1 cellular context compared by ENCODE assay signal in genomic region chr15:72783563-72784232, GRCh38.
TF ChIP-seq lines count a peak whose summit lies in the region.

Gene ADPGK (minus strand): TSS chr15:72783758. CDS start chr15:72783691, 67 bp downstream.

TF ChIP-seq in K562, 482 proteins besides CTCF, POLR2A, EP300 and RAD21 (continued from another document and continues in another):
- TF ChIP-seq FOXA3 (CRISPR knock-in tag; conservative IDR thresholded peaks at IDR 0.05 in 1 of 2, IDR thresholded peaks at IDR 0.05 in 1 of 2) (no peak), NELFE (IDR thresholded peaks at IDR 0.05; ENCODE audit: insufficient read depth, insufficient read length) (no peak), GABPB2 (CRISPR knock-in tag; conservative IDR thresholded peaks at IDR 0.05) (no peak), FOXP4 (CRISPR knock-in tag; IDR thresholded peaks at IDR 0.05; ENCODE audit: borderline replicate concordance) (peak; percentile 44; the same call in 1 of the 2 replicates), CEBPZ (IDR thresholded peaks at IDR 0.05; ENCODE audit: borderline replicate concordance, low read depth, low read length) (no peak), ZNF316 (IDR thresholded peaks at IDR 0.05) (no peak), THAP12 (CRISPR knock-in tag; IDR thresholded peaks at IDR 0.05) (peak; percentile 84), RBFOX2 (IDR thresholded peaks at IDR 0.05; ENCODE audit: low read depth, low read length) (peak; percentile 98), AFF4 (CRISPR knock-in tag; IDR thresholded peaks at IDR 0.05) (no peak; the same call in 1 of the 2 replicates), GTF2E2 (tag; IDR thresholded peaks at IDR 0.05) (peak; percentile 50; the same call in 1 of the 2 replicates), ARID2 (IDR thresholded peaks at IDR 0.05) (no peak), ZNF253 (CRISPR knock-in tag; conservative IDR thresholded peaks at IDR 0.05) (no peak), CHCHD3 (CRISPR knock-in tag; IDR thresholded peaks at IDR 0.05) (no peak), ZNF133 (CRISPR knock-in tag; IDR thresholded peaks at IDR 0.05) (no peak), PHF21A (IDR thresholded peaks at IDR 0.05; ENCODE audit: borderline replicate concordance, low read depth) (0 out of 2 replicates have a peak, but pooled peaks have one; percentile 46), JUNB (CRISPR knock-in tag; conservative IDR thresholded peaks at IDR 0.05) (no peak), TSC22D4 (tag; IDR thresholded peaks at IDR 0.05) (no peak), GTF2F1 (IDR thresholded peaks at IDR 0.05; ENCODE audit: low read depth, low read length) (no peak; the same call in 1 of the 2 replicates), MIER1 (IDR thresholded peaks at IDR 0.05; ENCODE audit: low read depth) (no peak), CHD4 (IDR thresholded peaks at IDR 0.05; ENCODE audit: insufficient read depth, insufficient replicate concordance, low read depth, low read length, poor library complexity, severe bottlenecking) (peak; percentile 30), SNAPC5 (CRISPR knock-in tag; IDR thresholded peaks at IDR 0.05) (no peak), RHOXF2B (CRISPR knock-in tag; conservative IDR thresholded peaks at IDR 0.05) (no peak), SRF (CRISPR knock-in tag; IDR thresholded peaks at IDR 0.05) (peak in 1 of 2 experiments; percentile 62; a peak in 1 of 4 replicates), CLOCK (CRISPR knock-in tag; IDR thresholded peaks at IDR 0.05; ENCODE audit: borderline replicate concordance) (no peak), BRD9 (IDR thresholded peaks at IDR 0.05; ENCODE audit: low read depth, partially characterized antibody) (no peak), HMGXB4 (CRISPR knock-in tag; IDR thresholded peaks at IDR 0.05) (no peak; the same call in 1 of the 2 replicates), BHLHE40 (IDR thresholded peaks at IDR 0.05; ENCODE audit: low read length) (0 out of 2 replicates have a peak, but pooled peaks have one; percentile 26), ETS1 (conservative IDR thresholded peaks at IDR 0.05; ENCODE audit: control insufficient read depth, low read depth, low read length) (peak; percentile 84), CBFA2T2 (conservative IDR thresholded peaks at IDR 0.05) (0 out of 2 replicates have a peak, but pooled peaks have one; percentile 2), JUN (IDR thresholded peaks at IDR 0.05; ENCODE audit: borderline replicate concordance, low read depth, low read length) (peak; percentile 28; the same call in 1 of the 2 replicates), JUN (CRISPR knock-in tag; IDR thresholded peaks at IDR 0.05; ENCODE audit: borderline replicate concordance) (no peak), TCF7L2 (IDR thresholded peaks at IDR 0.05; ENCODE audit: low read depth, low read length) (no peak), ATF1 (CRISPR knock-in tag; IDR thresholded peaks at IDR 0.05) (peak; percentile 99), ATF1 (tag; IDR thresholded peaks at IDR 0.05) (peak; percentile 100), ZNF175 (CRISPR knock-in tag; IDR thresholded peaks at IDR 0.05; ENCODE audit: low read depth) (no peak), PRPF4 (IDR thresholded peaks at IDR 0.05; ENCODE audit: insufficient read depth, low read depth, low read length, poor library complexity, severe bottlenecking) (peak; percentile 67), ARNT (IDR thresholded peaks at IDR 0.05) (no peak), SOX6 (IDR thresholded peaks at IDR 0.05) (0 out of 2 replicates have a peak, but pooled peaks have one; percentile 12), ZNF12 (CRISPR knock-in tag; IDR thresholded peaks at IDR 0.05) (peak; percentile 79; the same call in 1 of the 2 replicates), HMBOX1 (IDR thresholded peaks at IDR 0.05) (no peak), TAF7 (tag; IDR thresholded peaks at IDR 0.05) (no peak), KLF1 (tag; IDR thresholded peaks at IDR 0.05) (no peak), TCF7 (IDR thresholded peaks at IDR 0.05; ENCODE audit: borderline replicate concordance) (no peak), BRF1 (IDR thresholded peaks at IDR 0.05; ENCODE audit: borderline replicate concordance, extremely low read depth, insufficient read length) (no peak)
